In the genomic region with DNA sequence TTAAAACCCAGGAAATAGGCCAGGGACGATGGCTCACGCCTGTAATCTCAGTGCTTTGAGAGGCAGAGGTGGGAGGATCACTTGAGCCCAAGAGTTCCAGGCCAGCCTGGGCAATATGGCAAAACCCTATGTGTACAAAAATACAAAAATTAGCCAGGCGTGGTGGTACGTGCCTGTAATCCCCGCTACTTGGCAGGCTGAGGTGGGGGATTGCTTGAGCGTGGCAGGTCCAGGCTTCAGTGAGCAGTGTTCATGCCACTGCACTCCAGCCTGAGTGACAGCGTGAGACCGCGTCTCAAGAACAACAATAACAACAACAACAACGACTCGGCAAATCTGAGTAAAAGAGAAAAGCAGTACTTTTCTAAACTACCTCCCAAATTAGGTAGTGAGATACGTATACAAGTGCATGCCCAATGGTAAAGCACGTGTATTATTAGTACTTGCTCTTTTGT, we compare ENCODE assay signal across 11 cellular contexts. TPM values are rescaled to one million over a fixed set of nuclear protein-coding genes. Genes with fewer than 3 reads are reported as not detected.
DNase-seq lines count a peak whose midpoint lies in the region; ATAC-seq, FAIRE-seq and TF ChIP-seq lines count a peak whose summit lies in the region.
"Had no signal": no experiment of that assay in that cellular context is flagged by ENCODE, and none has a peak within 500 bp of the region (broad histone marks: within the 10 kb centered on the region; RNA-seq: fewer than 3 reads in every experiment).

No MANE protein-coding gene starts in this region.

- H3K27me3 ChIP-seq in K562 (ENCODE audit: control insufficient read depth in 2 of 2, insufficient read depth in 2 of 2, low read length in 2 of 2) (no peaks in the 10 kb centered on the region), upper lobe of right lung (no peaks in the 10 kb centered on the region)

- peaks cover 3% of the 10 kb centered on the region; the same call in 1 of the 2 replicates for H3K9me3 ChIP-seq in K562 (replicated peaks; ENCODE audit: control insufficient read depth, insufficient read depth, low read depth, low read length)
- H3K9me3 ChIP-seq in upper lobe of right lung = no peaks in the 10 kb centered on the region

- TF ChIP-seq EP300 in K562 (IDR thresholded peaks at IDR 0.05; ENCODE audit: low read length) = no peak

- H3K4me3 ChIP-seq in K562 (no peak overlapping the region), upper lobe of right lung (no peak overlapping the region)

- H3K27ac ChIP-seq in K562 (ENCODE audit: extremely low read depth, low read depth, low read length) = peak overlapping the region; percentile 63; the same call in 2 of the 3 replicates
- no peak overlapping the region for H3K27ac ChIP-seq in upper lobe of right lung

- CTCF ChIA-PET in K562 (lab: Yijun Ruan, JAX; ENCODE audit: low intra/inter-chr PET ratio) = no interaction called here

- H2AFZ ChIP-seq in K562 (ENCODE audit: low read depth, low read length) = no peak overlapping the region

- intact Hi-C loops in K562 (cut with micrococcal nuclease) (no loop called here), upper lobe of right lung (cut with DNase I) (no loop called here)

- TF ChIP-seq POLR2A in GM12891 (IDR thresholded peaks at IDR 0.05; ENCODE audit: low read depth, low read length) = no peak
- no peak for TF ChIP-seq POLR2A in K562 (conservative IDR thresholded peaks at IDR 0.05)

- TF ChIP-seq RAD21 in K562 (CRISPR knock-in tag; conservative IDR thresholded peaks at IDR 0.05 in 1 of 2, IDR thresholded peaks at IDR 0.05 in 1 of 2) = no peak

- WGBS in K562 (ENCODE audit: insufficient coverage, low coverage, missing lambda C conversion rate) = 71% methylated on average over 13 of the region's 13 CpGs

- ATAC-seq in GM19397 (IDR thresholded peaks at IDR 0.05; ENCODE audit: unreplicated experiment) (peak; percentile 87), HG03135 (IDR thresholded peaks at IDR 0.05; ENCODE audit: unreplicated experiment) (peak; percentile 69), K562 (peak; percentile 24), upper lobe of right lung (no peak)

- in situ Hi-C loops in K562 (cut with MboI) = no loop called here

- no peak overlapping the region for H3K9ac ChIP-seq in K562 (ENCODE audit: insufficient read depth in 1 of 2, low read depth in 2 of 2, low read length in 2 of 2)

- peaks cover 41% of the 10 kb centered on the region for H3K36me3 ChIP-seq in K562 (ENCODE audit: control insufficient read depth, insufficient read depth, low read length)
- H3K36me3 ChIP-seq in upper lobe of right lung = no peaks in the 10 kb centered on the region

- BruUV-seq in K562 (replicated peaks; lab: Mats Ljungman, UMichigan) = no TSS peak

- no peaks in the 10 kb centered on the region; the same call in 1 of the 2 replicates for H4K20me1 ChIP-seq in K562 (replicated peaks; ENCODE audit: control insufficient read depth, insufficient read depth, low read length)

- H3K4me2 ChIP-seq in K562 (ENCODE audit: insufficient read depth, low read length) = peak overlapping the region; percentile 9; the same call in 1 of the 2 replicates

- H3K9me1 ChIP-seq in K562 (ENCODE audit: control insufficient read depth, insufficient read depth, low read length) = no peaks in the 10 kb centered on the region

- POLR2A ChIA-PET in K562 (lab: Yijun Ruan, JAX) = interaction anchor here (1.1 kb wide), 1 partner anchor 14 kb away, joined by 3 read pairs; a partner anchor contains a TSS

- peaks cover 11 to 12% of the 10 kb centered on the region in 2 experiments; a peak in 4 of 5 replicates for H3K4me1 ChIP-seq in K562 (replicated peaks in 1 of 2; ENCODE audit: control insufficient read depth in 2 of 2, insufficient read depth in 2 of 2, low read length in 2 of 2)
- H3K4me1 ChIP-seq in upper lobe of right lung = peaks cover 21% of the 10 kb centered on the region

- DNase-seq in GM12891 (ENCODE audit: insufficient read length, low spot score) = no peak
- no peak for DNase-seq in K562 (ENCODE audit: extremely low read depth in 1 of 4, low spot score in 3 of 4)
- DNase-seq in upper lobe of right lung = no peak
- DNase-seq in AG08395 (ENCODE audit: low spot score) = no peak
- DNase-seq in COR-L47 (lab: John Stamatoyannopoulos, UW) = no peak
- DNase-seq in activated CD4-positive, CD25-positive, alpha-beta regulatory T cell treated with anti-CD3 and anti-CD28 coated beads, Interleukin-2, amount 50 U/mL, for 72 hours = no peak
- DNase-seq: activated naive CD4-positive, alpha-beta T cell; foreskin fibroblast had no signal

- H3K79me2 ChIP-seq in K562 (ENCODE audit: control insufficient read depth, insufficient read depth, low read length) = peaks cover 100% of the 10 kb centered on the region

- FAIRE-seq in GM12891 (lab: Jason Lieb, UNC) (peak; percentile 98), K562 (lab: Jason Lieb, UNC) (no peak)

- TF ChIP-seq CTCF in K562 (IDR thresholded peaks at IDR 0.05 in 2 of 3, conservative IDR thresholded peaks at IDR 0.05 in 1 of 3; ENCODE audit: insufficient read depth in 2 of 3, low read depth in 1 of 3, low read length in 3 of 3) (no peak), upper lobe of right lung (IDR thresholded peaks at IDR 0.05) (no peak)

TF ChIP-seq in GM12891, 5 proteins besides CTCF, POLR2A, EP300 and RAD21 (continues in another document):
- TF ChIP-seq POU2F2 (IDR thresholded peaks at IDR 0.05; ENCODE audit: low read depth, low read length) (no peak), SPI1 (IDR thresholded peaks at IDR 0.05; ENCODE audit: low read depth, low read length) (no peak)

TF ChIP-seq in K562, 482 proteins besides CTCF, POLR2A, EP300 and RAD21 (continues in another document):
- TF ChIP-seq NFIC (IDR thresholded peaks at IDR 0.05) = no peak
- no peak for TF ChIP-seq ARID2 (IDR thresholded peaks at IDR 0.05)

RNA-seq across cellular contexts. Expression of a gene that starts 13.0 kb away (rescaled TPM):
- 75.5 TPM for polyA plus RNA-seq in GM12891 (2012; ENCODE audit: low read depth, missing spikeins)
- total RNA-seq in K562 (2011; cell fraction: chromatin; rRNA removed; ENCODE audit: low replicate concordance) = 12.2 and 17.5 TPM in 2 replicates
- total RNA-seq in K562 (2011; cell fraction: nucleolus; rRNA removed) = 10.5 and 16.2 TPM in 2 replicates
- 17.0 and 26.2 TPM in 2 replicates for total RNA-seq in K562 (2011; cell fraction: nucleoplasm; rRNA removed)
- total RNA-seq in K562 (2014; rRNA removed) (82.2 and 120 TPM in 2 replicates), K562 (2014; rRNA removed; fragmentation: Illumina TruSeq; extraction: Trizol) (89.2 and 89.5 TPM in 2 replicates), K562 (2015; rRNA removed; fragmentation: Illumina TruSeq; extraction: Trizol) (141 and 142 TPM in 2 replicates), K562 (2021) (88.8 and 95.4 TPM in 2 replicates), upper lobe of right lung (52.9 TPM)
- polyA plus RNA-seq in K562 (2011; rRNA removed) (55.8 and 58.9 TPM in 2 replicates), K562 (2014; fragmentation: Illumina TruSeq; extraction: Trizol) (62.2 and 119 TPM in 2 replicates), K562 (2014; fragmentation: Nextera tagmentation; extraction: Ambion mirVana) (100 to 1,000 TPM; 350 to 378 TPM), K562 (2014; rRNA removed) (170 and 180 TPM in 2 replicates)
- 49.9 and 58.8 TPM in 2 replicates for polyA plus RNA-seq in K562 (2011; cell fraction: cytosol; rRNA removed)
- 32.8 and 33.1 TPM in 2 replicates for polyA plus RNA-seq in K562 (2011; cell fraction: nucleus; rRNA removed)
- 84.9 and 145 TPM in 2 replicates for polyA plus RNA-seq in K562 (2012)
- 19.1 and 19.5 TPM in 2 replicates for polyA minus RNA-seq in K562 (2011; rRNA and poly(A)+ RNA removed)
- polyA minus RNA-seq in K562 (2011; cell fraction: cytosol; rRNA and poly(A)+ RNA removed) = 28.2 and 36.0 TPM in 2 replicates
- 8.8 and 18.8 TPM in 2 replicates for polyA minus RNA-seq in K562 (2011; cell fraction: nucleus; rRNA and poly(A)+ RNA removed)

RNA-seq across cellular contexts. Expression of a gene that starts 13.9 kb away (rescaled TPM):
- polyA plus RNA-seq in GM12891 (2012; ENCODE audit: low read depth, missing spikeins) = 20.0 TPM
- total RNA-seq in K562 (2011; cell fraction: chromatin; rRNA removed; ENCODE audit: low replicate concordance) = 31.5 and 142 TPM in 2 replicates
- total RNA-seq in K562 (2011; cell fraction: nucleolus; rRNA removed) = 14.3 and 21.7 TPM in 2 replicates
- 41.9 and 67.9 TPM in 2 replicates for total RNA-seq in K562 (2011; cell fraction: nucleoplasm; rRNA removed)
- total RNA-seq in K562 (2014; rRNA removed) (63.2 and 67.6 TPM in 2 replicates), K562 (2014; rRNA removed; fragmentation: Illumina TruSeq; extraction: Trizol) (114 and 126 TPM in 2 replicates), K562 (2015; rRNA removed; fragmentation: Illumina TruSeq; extraction: Trizol) (87.5 and 96.4 TPM in 2 replicates), K562 (2021) (117 TPM in 2 replicates), upper lobe of right lung (38.5 TPM)
- polyA plus RNA-seq in K562 (2011; rRNA removed) (39.8 and 61.9 TPM in 2 replicates), K562 (2014; fragmentation: Illumina TruSeq; extraction: Trizol) (60.4 and 76.4 TPM in 2 replicates), K562 (2014; fragmentation: Nextera tagmentation; extraction: Ambion mirVana) (10 to 100 TPM; 37.8 to 41.3 TPM), K562 (2014; rRNA removed) (45.9 and 48.9 TPM in 2 replicates)
- polyA plus RNA-seq in K562 (2011; cell fraction: cytosol; rRNA removed) = 5.5 and 10.9 TPM in 2 replicates
- 10.4 and 12.4 TPM in 2 replicates for polyA plus RNA-seq in K562 (2011; cell fraction: nucleus; rRNA removed)
- 29.9 and 48.2 TPM in 2 replicates for polyA plus RNA-seq in K562 (2012)
- polyA minus RNA-seq in K562 (2011; rRNA and poly(A)+ RNA removed) = 148 and 165 TPM in 2 replicates
- polyA minus RNA-seq in K562 (2011; cell fraction: cytosol; rRNA and poly(A)+ RNA removed) = 44.9 and 54.8 TPM in 2 replicates
- 25.8 and 45.7 TPM in 2 replicates for polyA minus RNA-seq in K562 (2011; cell fraction: nucleus; rRNA and poly(A)+ RNA removed)

RNA-seq across cellular contexts. Expression of a gene that starts 35.2 kb away (rescaled TPM):
- polyA plus RNA-seq in GM12891 (2012; ENCODE audit: low read depth, missing spikeins) = 0.06 TPM
- total RNA-seq in K562 (2011; cell fraction: chromatin; rRNA removed; ENCODE audit: low replicate concordance) = not detected in 2 replicates
- not detected in 2 replicates for total RNA-seq in K562 (2011; cell fraction: nucleolus; rRNA removed)
- total RNA-seq in K562 (2011; cell fraction: nucleoplasm; rRNA removed) = not detected in 2 replicates
- total RNA-seq in K562 (2014; rRNA removed) = not detected in 2 replicates
- 0.11 and 0.16 TPM in 2 replicates for total RNA-seq in K562 (2014; rRNA removed; fragmentation: Illumina TruSeq; extraction: Trizol)
- total RNA-seq in K562 (2015; rRNA removed; fragmentation: Illumina TruSeq; extraction: Trizol) = 0.15 TPM in 1 of 2 replicates, not detected in the other
- 0.31 and 0.35 TPM in 2 replicates for total RNA-seq in K562 (2021)
- polyA plus RNA-seq in K562 (2011; rRNA removed) = 0.11 and 0.14 TPM in 2 replicates
- polyA plus RNA-seq in K562 (2011; cell fraction: cytosol; rRNA removed) = 0.07 and 0.12 TPM in 2 replicates
- polyA plus RNA-seq in K562 (2011; cell fraction: nucleus; rRNA removed) = not detected in 2 replicates
- 0.07 and 0.17 TPM in 2 replicates for polyA plus RNA-seq in K562 (2012)
- polyA plus RNA-seq in K562 (2014; fragmentation: Illumina TruSeq; extraction: Trizol) = 0.11 TPM in 1 of 2 replicates, not detected in the other
- polyA plus RNA-seq in K562 (2014; fragmentation: Nextera tagmentation; extraction: Ambion mirVana) = under 1 TPM; 0.23 to 0.45 TPM
- not detected in 2 replicates for polyA plus RNA-seq in K562 (2014; rRNA removed)
- 0.30 TPM in 1 of 2 replicates, not detected in the other for polyA minus RNA-seq in K562 (2011; rRNA and poly(A)+ RNA removed)
- polyA minus RNA-seq in K562 (2011; cell fraction: cytosol; rRNA and poly(A)+ RNA removed) = not detected in 2 replicates
- not detected in 2 replicates for polyA minus RNA-seq in K562 (2011; cell fraction: nucleus; rRNA and poly(A)+ RNA removed)
- 0.75 TPM for total RNA-seq in upper lobe of right lung
- total RNA-seq: Daoy had no signal
